In the genomic region with DNA sequence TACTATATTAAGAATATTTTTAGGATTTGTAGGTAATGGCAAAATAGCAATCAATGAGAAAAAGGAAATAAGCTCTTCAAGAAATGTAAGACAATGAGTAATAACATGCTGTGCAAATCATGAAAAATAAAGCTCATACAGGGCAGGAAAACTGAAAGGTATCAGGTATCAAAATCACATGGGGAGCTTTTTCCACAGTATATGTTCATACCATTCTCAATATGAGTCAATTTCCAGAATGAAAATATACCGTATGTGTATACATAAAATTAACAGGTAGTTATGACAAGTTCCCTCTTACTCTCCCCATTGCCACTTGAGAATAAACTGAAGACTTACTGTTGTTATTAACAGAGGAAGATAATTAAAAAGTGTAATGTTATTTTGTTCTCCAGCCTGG, we compare ENCODE assay signal across 33 cellular contexts. TPM values are rescaled to one million over a fixed set of nuclear protein-coding genes. Genes with fewer than 3 reads are reported as not detected.
DNase-seq lines count a peak whose midpoint lies in the region; ATAC-seq, FAIRE-seq and TF ChIP-seq lines count a peak whose summit lies in the region.
"Had no signal": no experiment of that assay in that cellular context is flagged by ENCODE, and none has a peak within 500 bp of the region (broad histone marks: within the 10 kb centered on the region; RNA-seq: fewer than 3 reads in every experiment).

No MANE protein-coding gene starts in this region.

- no peaks in the 10 kb centered on the region for H3K27me3 ChIP-seq in PC-3 (ENCODE audit: low read length)
- H3K27me3 ChIP-seq: ovary had no signal

- no peaks in the 10 kb centered on the region for H3K4me1 ChIP-seq in PC-3 (ENCODE audit: insufficient read depth, low read length)

- POLR2A ChIA-PET in activated CD8-positive, alpha-beta T cell treated with anti-CD3 and anti-CD28 coated beads for 36 hours (lab: Charles Lee) = interaction anchor here (0.7 kb wide), 1 partner anchor 83 kb away, joined by 3 read pairs; no protein-coding TSS in a partner anchor
- POLR2A ChIA-PET in activated CD8-positive, alpha-beta T cell treated with anti-CD3 and anti-CD28 coated beads, Interleukin-2, amount 10 ng/mL, durations not matched to agents 7 days and 5 days (lab: Charles Lee) = no interaction called here
- POLR2A ChIA-PET in PC-3 (lab: Charles Lee; ENCODE audit: unreplicated experiment) = no interaction called here

- H2AFZ ChIP-seq in PC-3 (ENCODE audit: low read length) = no peak overlapping the region

- H3K4me3 ChIP-seq in PC-3 (ENCODE audit: low read length) = no peak overlapping the region
- no peak overlapping the region for H3K4me3 ChIP-seq in coronary artery
- H3K4me3 ChIP-seq: HAP-1, left ventricle myocardium inferior, ovary, skin epidermis, thoracic aorta had no signal

- no peaks in the 10 kb centered on the region for H4K20me1 ChIP-seq in PC-3 (ENCODE audit: low read length)

- no peak overlapping the region for H3K27ac ChIP-seq in PC-3 (ENCODE audit: low read length)
- H3K27ac ChIP-seq in coronary artery = no peak overlapping the region
- H3K27ac ChIP-seq: left ventricle myocardium inferior, ovary, skin epidermis, thoracic aorta had no signal

- no peaks in the 10 kb centered on the region for H3K9me2 ChIP-seq in PC-3 (replicated peaks; ENCODE audit: low read length)

- H3K27me3 Mint-ChIP-seq in activated CD8-positive, alpha-beta T cell treated with anti-CD3 and anti-CD28 coated beads for 36 hours = no peaks in the 10 kb centered on the region
- no peaks in the 10 kb centered on the region for H3K27me3 Mint-ChIP-seq in activated CD8-positive, alpha-beta T cell treated with anti-CD3 and anti-CD28 coated beads, Interleukin-2, amount 10 ng/mL, durations not matched to agents 7 days and 5 days (ENCODE audit: low read depth)

- no peaks in the 10 kb centered on the region for H3F3A ChIP-seq in PC-3 (ENCODE audit: low read length, unreplicated experiment)

- DNase-seq in activated CD8-positive, alpha-beta T cell treated with anti-CD3 and anti-CD28 coated beads for 36 hours = no peak
- no peak for DNase-seq in activated CD8-positive, alpha-beta T cell treated with anti-CD3 and anti-CD28 coated beads, Interleukin-2, amount 10 ng/mL, durations not matched to agents 7 days and 5 days
- DNase-seq in GM18507 (ENCODE audit: extremely low spot score, insufficient read length, low read depth) (no peak), PC-3 (no peak), coronary artery (ENCODE audit: low spot score) (no peak), NCI-H524 (lab: John Stamatoyannopoulos, UW) (no peak)
- no peak for DNase-seq in stimulated activated effector memory CD8-positive, alpha-beta T cell treated with anti-CD3 and anti-CD28 coated beads, Interleukin-12 subunit alpha, Interleukin-12 subunit beta, amount 100 ng/mL, for 72 hours (ENCODE audit: low spot score in 2 of 2)
- DNase-seq in effector CD4-positive, alpha-beta T cell = no peak
- DNase-seq: Caco-2; DMS79; erythroblast; islet precursor cell; Karpas-422; left ventricle myocardium inferior; mesenchymal stem cell; NCI-H1417 treated with DMSO at 0.1 percent for 48 hours; NCI-H2081; NCI-H446; ovary; stimulated activated naive CD4-positive, alpha-beta T cell treated with Interleukin-2 at 50 U/mL for 16 hours had no signal

- peaks cover 19% of the 10 kb centered on the region for H3K36me3 ChIP-seq in PC-3 (ENCODE audit: low read depth, low read length)
- H3K36me3 ChIP-seq: ovary had no signal

- CTCF ChIA-PET in activated CD8-positive, alpha-beta T cell treated with anti-CD3 and anti-CD28 coated beads for 36 hours (lab: Charles Lee) = interaction anchor here (0.8 to 1.9 kb wide), 4 partner anchors 39 to 53 kb away, joined by 3 to 6 read pairs (median 4); a partner anchor contains a TSS
- CTCF ChIA-PET in activated CD8-positive, alpha-beta T cell treated with anti-CD3 and anti-CD28 coated beads, Interleukin-2, amount 10 ng/mL, durations not matched to agents 7 days and 5 days (lab: Charles Lee) = interaction anchor here (1.2 to 1.4 kb wide), 2 partner anchors 41 to 53 kb away, joined by 3 to 4 read pairs; a partner anchor contains a TSS
- CTCF ChIA-PET in PC-3 (lab: Charles Lee) = no interaction called here

- peak overlapping the region; percentile 22 for H3K27ac Mint-ChIP-seq in activated CD8-positive, alpha-beta T cell treated with anti-CD3 and anti-CD28 coated beads for 36 hours
- H3K27ac Mint-ChIP-seq in activated CD8-positive, alpha-beta T cell treated with anti-CD3 and anti-CD28 coated beads, Interleukin-2, amount 10 ng/mL, durations not matched to agents 7 days and 5 days = no peak overlapping the region
- H3K27ac Mint-ChIP-seq in stimulated activated effector memory CD8-positive, alpha-beta T cell treated with anti-CD3 and anti-CD28 coated beads, Interleukin-12 subunit alpha, Interleukin-12 subunit beta, amount 100 ng/mL, for 72 hours = no peak overlapping the region
- H3K27ac Mint-ChIP-seq: activated T-helper 2 cell treated with anti-CD3 and anti-CD28 coated beads, Interferon-gamma antibody, Interleukin-2, Interleukin-4, amounts not matched to agents 10 μg/mL and 5 μg/mL and 100 μg/mL, durations not matched to agents 14 hours and 24 hours and 36 hours; CD14-positive monocyte; T-helper 2 cell treated with Interferon-gamma antibody and Interleukin-4, amounts not matched to agents 5 μg/mL and 100 μg/mL, for 36 hours had no signal

- peaks cover 21% of the 10 kb centered on the region for H3K4me1 Mint-ChIP-seq in activated CD8-positive, alpha-beta T cell treated with anti-CD3 and anti-CD28 coated beads for 36 hours (ENCODE audit: low read depth)
- H3K4me1 Mint-ChIP-seq in activated CD8-positive, alpha-beta T cell treated with anti-CD3 and anti-CD28 coated beads, Interleukin-2, amount 10 ng/mL, durations not matched to agents 7 days and 5 days (ENCODE audit: low read depth) = peaks cover 8% of the 10 kb centered on the region
- peaks cover 15% of the 10 kb centered on the region for H3K4me1 Mint-ChIP-seq in stimulated activated effector memory CD8-positive, alpha-beta T cell treated with anti-CD3 and anti-CD28 coated beads, Interleukin-12 subunit alpha, Interleukin-12 subunit beta, amount 100 ng/mL, for 72 hours

- H3K79me2 ChIP-seq in PC-3 (ENCODE audit: low read length) = no peaks in the 10 kb centered on the region

- no peak overlapping the region for H3K4me3 Mint-ChIP-seq in activated CD8-positive, alpha-beta T cell treated with anti-CD3 and anti-CD28 coated beads for 36 hours
- no peak overlapping the region for H3K4me3 Mint-ChIP-seq in activated CD8-positive, alpha-beta T cell treated with anti-CD3 and anti-CD28 coated beads, Interleukin-2, amount 10 ng/mL, durations not matched to agents 7 days and 5 days
- H3K4me3 Mint-ChIP-seq in stimulated activated effector memory CD8-positive, alpha-beta T cell treated with anti-CD3 and anti-CD28 coated beads, Interleukin-12 subunit alpha, Interleukin-12 subunit beta, amount 100 ng/mL, for 72 hours = no peak overlapping the region
- H3K4me3 Mint-ChIP-seq: CD14-positive monocyte; T-helper 2 cell treated with Interferon-gamma antibody and Interleukin-4, amounts not matched to agents 5 μg/mL and 100 μg/mL, for 36 hours had no signal

- intact Hi-C loops in activated CD8-positive, alpha-beta T cell treated with anti-CD3 and anti-CD28 coated beads for 36 hours (cut with micrococcal nuclease) = no loop called here
- intact Hi-C loops in PC-3 (cut with micrococcal nuclease) = no loop called here

- peak; percentile 71 for FAIRE-seq in GM18507 (lab: Jason Lieb, UNC)
- FAIRE-seq: A204.1, G401.6, HepG2 had no signal

- no peaks in the 10 kb centered on the region for H3K9me3 ChIP-seq in PC-3 (ENCODE audit: low read length)
- H3K9me3 ChIP-seq: HAP-1, left ventricle myocardium inferior, ovary, thoracic aorta had no signal

- no peaks in the 10 kb centered on the region for H3K9me3 Mint-ChIP-seq in activated CD8-positive, alpha-beta T cell treated with anti-CD3 and anti-CD28 coated beads for 36 hours
- no peaks in the 10 kb centered on the region for H3K9me3 Mint-ChIP-seq in activated CD8-positive, alpha-beta T cell treated with anti-CD3 and anti-CD28 coated beads, Interleukin-2, amount 10 ng/mL, durations not matched to agents 7 days and 5 days (ENCODE audit: insufficient read depth)
- H3K9me3 Mint-ChIP-seq in stimulated activated effector memory CD8-positive, alpha-beta T cell treated with anti-CD3 and anti-CD28 coated beads, Interleukin-12 subunit alpha, Interleukin-12 subunit beta, amount 100 ng/mL, for 72 hours = no peaks in the 10 kb centered on the region
- H3K9me3 Mint-ChIP-seq: activated T-helper 2 cell treated with anti-CD3 and anti-CD28 coated beads, Interferon-gamma antibody, Interleukin-2, Interleukin-4, amounts not matched to agents 10 μg/mL and 5 μg/mL and 100 μg/mL, durations not matched to agents 14 hours and 24 hours and 36 hours; CD14-positive monocyte; T-helper 2 cell treated with Interferon-gamma antibody and Interleukin-4, amounts not matched to agents 5 μg/mL and 100 μg/mL, for 36 hours had no signal

- H3K4me2 ChIP-seq in PC-3 (ENCODE audit: low read length) = no peak overlapping the region

- BruUV-seq in PC-3 (replicated peaks; lab: Mats Ljungman, UMichigan) = no TSS peak

- H3K36me3 Mint-ChIP-seq in activated CD8-positive, alpha-beta T cell treated with anti-CD3 and anti-CD28 coated beads for 36 hours (ENCODE audit: low read depth) = peaks cover 47% of the 10 kb centered on the region
- H3K36me3 Mint-ChIP-seq in activated CD8-positive, alpha-beta T cell treated with anti-CD3 and anti-CD28 coated beads, Interleukin-2, amount 10 ng/mL, durations not matched to agents 7 days and 5 days (ENCODE audit: low read depth) = peaks cover 54% of the 10 kb centered on the region
- H3K36me3 Mint-ChIP-seq in stimulated activated effector memory CD8-positive, alpha-beta T cell treated with anti-CD3 and anti-CD28 coated beads, Interleukin-12 subunit alpha, Interleukin-12 subunit beta, amount 100 ng/mL, for 72 hours = peaks cover 56% of the 10 kb centered on the region

- peak; percentile 74 for ATAC-seq in activated CD8-positive, alpha-beta T cell treated with anti-CD3 and anti-CD28 coated beads for 36 hours
- ATAC-seq in activated CD8-positive, alpha-beta T cell treated with anti-CD3 and anti-CD28 coated beads, Interleukin-2, amount 10 ng/mL, durations not matched to agents 7 days and 5 days = no peak
- peak; percentile 29 for ATAC-seq in PC-3
- ATAC-seq in stimulated activated effector memory CD8-positive, alpha-beta T cell treated with anti-CD3 and anti-CD28 coated beads, Interleukin-12 subunit alpha, Interleukin-12 subunit beta, amount 100 ng/mL, for 72 hours = peak; percentile 80
- ATAC-seq: HepG2 had no signal

- TF ChIP-seq CTCF in activated CD8-positive, alpha-beta T cell treated with anti-CD3 and anti-CD28 coated beads for 36 hours (IDR thresholded peaks at IDR 0.05) = no peak
- TF ChIP-seq CTCF in PC-3 (conservative IDR thresholded peaks at IDR 0.05; ENCODE audit: low read depth, low read length) (no peak), coronary artery (IDR thresholded peaks at IDR 0.05) (no peak)

- H3K9ac ChIP-seq in PC-3 (ENCODE audit: low read length) = no peak overlapping the region

RNA-seq across cellular contexts. Expression of a gene that starts 35.9 kb away (rescaled TPM):
- not detected for total RNA-seq in activated CD8-positive, alpha-beta T cell treated with anti-CD3 and anti-CD28 coated beads for 36 hours
- not detected for total RNA-seq in activated CD8-positive, alpha-beta T cell treated with anti-CD3 and anti-CD28 coated beads, Interleukin-2, amount 10 ng/mL, durations not matched to agents 7 days and 5 days
- total RNA-seq in PC-3 (2014; rRNA removed) = not detected in 2 replicates
- total RNA-seq: activated T-helper 2 cell treated with anti-CD3 and anti-CD28 coated beads, Interferon-gamma antibody, Interleukin-2, Interleukin-4, amounts not matched to agents 10 μg/mL and 5 μg/mL and 100 μg/mL, durations not matched to agents 14 hours and 24 hours and 36 hours; Caco-2; cardiac septum; HepG2; left ventricle myocardium inferior; ovary; renal cortical epithelial cell; RPMI7951; thoracic aorta; urinary bladder had no signal

RNA-seq across cellular contexts. Expression of a gene that starts 41.9 kb away (rescaled TPM):
- total RNA-seq in activated CD8-positive, alpha-beta T cell treated with anti-CD3 and anti-CD28 coated beads for 36 hours = 100 to 1,000 TPM; 142 to 143 TPM
- 100 to 1,000 TPM; 294 to 299 TPM for total RNA-seq in activated CD8-positive, alpha-beta T cell treated with anti-CD3 and anti-CD28 coated beads, Interleukin-2, amount 10 ng/mL, durations not matched to agents 7 days and 5 days
- 25.7 and 30.1 TPM in 2 replicates for total RNA-seq in PC-3 (2014; rRNA removed)

RNA-seq across cellular contexts. Expression of a gene that starts 53.7 kb away (rescaled TPM):
- 1 to 10 TPM; 7.9 to 8.3 TPM for total RNA-seq in activated CD8-positive, alpha-beta T cell treated with anti-CD3 and anti-CD28 coated beads for 36 hours
- total RNA-seq in activated CD8-positive, alpha-beta T cell treated with anti-CD3 and anti-CD28 coated beads, Interleukin-2, amount 10 ng/mL, durations not matched to agents 7 days and 5 days = 10 to 100 TPM; 12.0 to 12.8 TPM
- 22.6 and 23.8 TPM in 2 replicates for total RNA-seq in PC-3 (2014; rRNA removed)
